In genomic region chr2:200225943-200226342, GRCh38 we compare ENCODE assay signal across 23 cellular contexts.
A peak's percentile ranks its signal among the peaks of the same experiment; 100 is the strongest.
DNase-seq lines count a peak whose midpoint lies in the region; ATAC-seq, FAIRE-seq and TF ChIP-seq lines count a peak whose summit lies in the region.
"Had no signal": no experiment of that assay in that cellular context is flagged by ENCODE, and none has a peak within 500 bp of the region (broad histone marks: within the 10 kb centered on the region; RNA-seq: fewer than 3 reads in every experiment).

No MANE protein-coding gene starts in this region.

- DNase-seq in HepG2 (ENCODE audit: low spot score) (no peak), left cardiac atrium (no peak), OCI-M1 (lab: John Stamatoyannopoulos, UW) (no peak), H54 (ENCODE audit: insufficient read length, low spot score) (no peak), HFFc6 (no peak)
- no peak for DNase-seq in stimulated activated naive CD8-positive, alpha-beta T cell treated with anti-CD3 and anti-CD28 coated beads, Interleukin-15, amount 100 ng/mL, for 72 hours
- DNase-seq: 8988T; activated CD8-positive, alpha-beta T cell treated with anti-CD3 and anti-CD28 coated beads for 36 hours; activated naive CD4-positive, alpha-beta T cell; activated T-cell treated with anti-CD3 and anti-CD28 coated beads, Interleukin-2, amount 50 U/mL, for 1 hour; Calu3; kidney glomerular epithelial cell; NCI-H524; SHP77 treated with DMSO at 0.1 percent for 48 hours; stimulated activated naive B cell treated with anti-CD40 and anti-IgM and Interleukin-4, amounts not matched to agents 10 μg/mL and 1 μg/mL and 100 μg/mL, for 72 hours; trophoblast cell had no signal

- H3K36me3 Mint-ChIP-seq in nephron (ENCODE audit: low read depth) (no peaks in the 10 kb centered on the region), HFFc6 (ENCODE audit: low read depth) (no peaks in the 10 kb centered on the region)
- H3K36me3 Mint-ChIP-seq: mesothelial cell of epicardium; stimulated activated naive B cell treated with anti-CD40 and anti-IgM and Interleukin-4, amounts not matched to agents 10 μg/mL and 1 μg/mL and 100 μg/mL, for 72 hours had no signal

- H3K9me3 ChIP-seq in liver (ENCODE audit: control insufficient read depth in 4 of 4, low read length in 3 of 4), result no peaks in the 10 kb centered on the region
- H3K9me3 ChIP-seq in HepG2 (ENCODE audit: low read length), result no peaks in the 10 kb centered on the region
- H3K9me3 ChIP-seq: BLaER1, neutrophil had no signal

- H3K4me3 Mint-ChIP-seq in nephron (no peak overlapping the region), HFFc6 (no peak overlapping the region)
- no peak overlapping the region for H3K4me3 Mint-ChIP-seq in stimulated activated naive CD8-positive, alpha-beta T cell treated with anti-CD3 and anti-CD28 coated beads, Interleukin-15, amount 100 ng/mL, for 72 hours
- H3K4me3 Mint-ChIP-seq: activated CD8-positive, alpha-beta T cell treated with anti-CD3 and anti-CD28 coated beads for 36 hours; mesothelial cell of epicardium; stimulated activated naive B cell treated with anti-CD40 and anti-IgM and Interleukin-4, amounts not matched to agents 10 μg/mL and 1 μg/mL and 100 μg/mL, for 72 hours had no signal

- intact Hi-C loops in HepG2 (cut with micrococcal nuclease; ENCODE audit: unreplicated experiment), result no loop called here
- intact Hi-C loops in left cardiac atrium (cut with DNase I), result loop anchor here in 1 of 2 donors (10.0 kb wide), 1 partner anchor 231 kb away; no protein-coding TSS in a partner anchor

- POLR2A ChIA-PET in HepG2 (lab: Yijun Ruan, JAX), result interaction anchor here (1.4 kb wide), 1 partner anchor 11 kb away, joined by 3 read pairs; no protein-coding TSS in a partner anchor

- FAIRE-seq in HepG2 (lab: Jason Lieb, UNC) (no peak), H54 (lab: Jason Lieb, UNC) (no peak)
- FAIRE-seq: GM19239, H1 had no signal

- TF ChIP-seq EP300 in HepG2 (IDR thresholded peaks at IDR 0.05; ENCODE audit: low read depth in 2 of 2, low read length in 2 of 2), result no peak
- no peak for TF ChIP-seq EP300 in HepG2 (CRISPR knock-in tag; IDR thresholded peaks at IDR 0.05; ENCODE audit: borderline replicate concordance)

- H3K27me3 ChIP-seq in liver (ENCODE audit: control insufficient read depth in 4 of 4, insufficient read depth in 4 of 4, low read length in 3 of 4) (no peaks in the 10 kb centered on the region), HepG2 (ENCODE audit: control insufficient read depth in 1 of 2, insufficient read depth in 2 of 2, low read length in 2 of 2) (no peaks in the 10 kb centered on the region)
- H3K27me3 ChIP-seq: BLaER1, neutrophil had no signal

- 61% methylated on average over 5 of the region's 5 CpGs for WGBS in liver
- WGBS in HepG2 (ENCODE audit: low lambda C conversion rate), result 96% methylated on average over 5 of the region's 5 CpGs

- no peaks in the 10 kb centered on the region for H4K20me1 ChIP-seq in HepG2 (ENCODE audit: insufficient read depth, low read length)
- H4K20me1 ChIP-seq: BLaER1 had no signal

- no peak for TF ChIP-seq POLR2A in HepG2 (IDR thresholded peaks at IDR 0.05; ENCODE audit: insufficient read depth in 1 of 2, low read depth in 2 of 2, low read length in 2 of 2)
- TF ChIP-seq POLR2A in H54 (IDR thresholded peaks at IDR 0.05; ENCODE audit: low read depth, low read length), result no peak

- TF ChIP-seq CTCF in liver (IDR thresholded peaks at IDR 0.05; ENCODE audit: low read depth, low read length, missing input control), result no peak
- TF ChIP-seq CTCF in HepG2 (CRISPR knock-in tag; IDR thresholded peaks at IDR 0.05), result no peak
- TF ChIP-seq CTCF in nephron (IDR thresholded peaks at IDR 0.05; ENCODE audit: unreplicated experiment in 3 of 3), result no peak
- no peak for TF ChIP-seq CTCF in HFFc6 (IDR thresholded peaks at IDR 0.05)

- no peaks in the 10 kb centered on the region for H3K79me2 ChIP-seq in HepG2 (ENCODE audit: insufficient read depth, low read length)

- H3K36me3 ChIP-seq in liver (ENCODE audit: control insufficient read depth in 4 of 4, insufficient read depth in 3 of 4, low read depth in 1 of 4, low read length in 3 of 4), result no peaks in the 10 kb centered on the region
- no peaks in the 10 kb centered on the region for H3K36me3 ChIP-seq in HepG2 (replicated peaks in 1 of 2; ENCODE audit: control insufficient read depth in 1 of 2, insufficient read depth in 2 of 2, low read length in 2 of 2)
- H3K36me3 ChIP-seq: BLaER1, neutrophil had no signal

- H3K27ac Mint-ChIP-seq in nephron, result peak overlapping the region; percentile 14 to 85 (median 81)
- no peak overlapping the region for H3K27ac Mint-ChIP-seq in HFFc6
- no peak overlapping the region for H3K27ac Mint-ChIP-seq in stimulated activated naive CD8-positive, alpha-beta T cell treated with anti-CD3 and anti-CD28 coated beads, Interleukin-15, amount 100 ng/mL, for 72 hours
- H3K27ac Mint-ChIP-seq: activated CD8-positive, alpha-beta T cell treated with anti-CD3 and anti-CD28 coated beads for 36 hours; mesothelial cell of epicardium; stimulated activated naive B cell treated with anti-CD40 and anti-IgM and Interleukin-4, amounts not matched to agents 10 μg/mL and 1 μg/mL and 100 μg/mL, for 72 hours had no signal

- in situ Hi-C loops in HepG2 (cut with HindIII; ENCODE audit: extremely low pct_ligation_motif_present, low pct_unique_long_range_greater_than_20kb), result loop anchor here (10.0 kb wide), 1 partner anchor 179 kb away; no protein-coding TSS in a partner anchor

- H3K9me3 Mint-ChIP-seq in nephron, result no peaks in the 10 kb centered on the region
- no peaks in the 10 kb centered on the region for H3K9me3 Mint-ChIP-seq in HFFc6
- H3K9me3 Mint-ChIP-seq in stimulated activated naive CD8-positive, alpha-beta T cell treated with anti-CD3 and anti-CD28 coated beads, Interleukin-15, amount 100 ng/mL, for 72 hours, result no peaks in the 10 kb centered on the region
- H3K9me3 Mint-ChIP-seq: activated CD8-positive, alpha-beta T cell treated with anti-CD3 and anti-CD28 coated beads for 36 hours; stimulated activated naive B cell treated with anti-CD40 and anti-IgM and Interleukin-4, amounts not matched to agents 10 μg/mL and 1 μg/mL and 100 μg/mL, for 72 hours had no signal

- no peak for ATAC-seq in HepG2
- peak; percentile 60 to 66 for ATAC-seq in left cardiac atrium
- ATAC-seq in stimulated activated naive CD8-positive, alpha-beta T cell treated with anti-CD3 and anti-CD28 coated beads, Interleukin-15, amount 100 ng/mL, for 72 hours, result no peak
- ATAC-seq: activated CD8-positive, alpha-beta T cell treated with anti-CD3 and anti-CD28 coated beads for 36 hours; stimulated activated naive B cell treated with anti-CD40 and anti-IgM and Interleukin-4, amounts not matched to agents 10 μg/mL and 1 μg/mL and 100 μg/mL, for 72 hours had no signal

- H3K4me1 ChIP-seq in liver (ENCODE audit: control insufficient read depth in 4 of 4, insufficient read depth in 4 of 4, low read length in 3 of 4), result peaks cover 4 to 43% (median 36%) of the 10 kb centered on the region in 4 donors
- H3K4me1 ChIP-seq in HepG2 (ENCODE audit: insufficient read depth, low read length), result peaks cover 41% of the 10 kb centered on the region

- CTCF ChIA-PET in HepG2 (lab: Yijun Ruan, JAX; ENCODE audit: low intra/inter-chr PET ratio, low total read pairs), result no interaction called here

- H3K27ac ChIP-seq in liver (ENCODE audit: low read depth in 1 of 2, low read length in 2 of 2) (no peak overlapping the region), HepG2 (ENCODE audit: extremely low read length, insufficient read depth, low read length) (no peak overlapping the region)
- H3K27ac ChIP-seq: BLaER1, neutrophil had no signal

- no peak overlapping the region for H3K4me2 ChIP-seq in HepG2 (ENCODE audit: low read depth, low read length)
- H3K4me2 ChIP-seq: BLaER1 had no signal

- H3K9ac ChIP-seq in liver (ENCODE audit: low read depth in 1 of 2, low read length in 2 of 2) (no peak overlapping the region), HepG2 (ENCODE audit: insufficient read depth, low read depth, low read length) (no peak overlapping the region)
- H3K9ac ChIP-seq: BLaER1 had no signal

- H3K27me3 Mint-ChIP-seq in nephron (ENCODE audit: low read depth), result no peaks in the 10 kb centered on the region
- H3K27me3 Mint-ChIP-seq in HFFc6 (ENCODE audit: insufficient read depth), result peaks cover 10% of the 10 kb centered on the region
- H3K27me3 Mint-ChIP-seq in stimulated activated naive CD8-positive, alpha-beta T cell treated with anti-CD3 and anti-CD28 coated beads, Interleukin-15, amount 100 ng/mL, for 72 hours, result peaks cover 16% of the 10 kb centered on the region

- H2AFZ ChIP-seq in HepG2 (ENCODE audit: low read length), result no peak overlapping the region

- H3K4me1 Mint-ChIP-seq in nephron, result peaks cover 44% of the 10 kb centered on the region
- H3K4me1 Mint-ChIP-seq in HFFc6 (ENCODE audit: low read depth), result peaks cover 11% of the 10 kb centered on the region
- H3K4me1 Mint-ChIP-seq in stimulated activated naive CD8-positive, alpha-beta T cell treated with anti-CD3 and anti-CD28 coated beads, Interleukin-15, amount 100 ng/mL, for 72 hours, result no peaks in the 10 kb centered on the region
- H3K4me1 Mint-ChIP-seq: stimulated activated naive B cell treated with anti-CD40 and anti-IgM and Interleukin-4, amounts not matched to agents 10 μg/mL and 1 μg/mL and 100 μg/mL, for 72 hours had no signal

- H3K4me3 ChIP-seq in liver (ENCODE audit: low read depth in 1 of 3, low read length in 3 of 3) (no peak overlapping the region), HepG2 (replicated peaks in 1 of 3; ENCODE audit: insufficient read depth in 1 of 3, low read depth in 2 of 3, low read length in 3 of 3) (no peak overlapping the region)
- H3K4me3 ChIP-seq: BLaER1 had no signal

- no TSS peak for BruUV-seq in HepG2 (replicated peaks; lab: Mats Ljungman, UMichigan)

- TF ChIP-seq RAD21 in liver (IDR thresholded peaks at IDR 0.05), result peak; percentile 26 to 53
- TF ChIP-seq RAD21 in HepG2 (CRISPR knock-in tag; IDR thresholded peaks at IDR 0.05), result no peak

TF ChIP-seq in liver, 16 proteins besides CTCF, POLR2A, EP300 and RAD21:
- TF ChIP-seq GABPA (IDR thresholded peaks at IDR 0.05 in 1 of 2, conservative IDR thresholded peaks at IDR 0.05 in 1 of 2) (no peak), SP1 (IDR thresholded peaks at IDR 0.05) (peak; percentile 15), ATF3 (IDR thresholded peaks at IDR 0.05) (no peak), HNF4A (conservative IDR thresholded peaks at IDR 0.05) (peak; percentile 8 to 24), YY1 (IDR thresholded peaks at IDR 0.05) (peak; percentile 22)

TF ChIP-seq in HepG2, 621 proteins besides CTCF, POLR2A, EP300 and RAD21:
- no peak for TF ChIP-seq KLF16 (CRISPR knock-in tag; IDR thresholded peaks at IDR 0.05)
- no peak for TF ChIP-seq GLMP (CRISPR knock-in tag; IDR thresholded peaks at IDR 0.05; ENCODE audit: borderline replicate concordance)

Comparison
In these comparisons a context has a peak if more than half of its experiments do, and no peak if none do; other contexts are left out.
1. ATAC-seq: peak in left cardiac atrium (2 of 2); none in HepG2 (single experiment) and stimulated activated naive CD8-positive, alpha-beta T cell treated with anti-CD3 and anti-CD28 coated beads, Interleukin-15, amount 100 ng/mL, for 72 hours (single experiment).
2. H3K27ac Mint-ChIP-seq: peak in nephron (3 of 3); none in HFFc6 (single experiment) and stimulated activated naive CD8-positive, alpha-beta T cell treated with anti-CD3 and anti-CD28 coated beads, Interleukin-15, amount 100 ng/mL, for 72 hours (0 of 2).